1 cellular context compared by ENCODE assay signal in the genomic region with DNA sequence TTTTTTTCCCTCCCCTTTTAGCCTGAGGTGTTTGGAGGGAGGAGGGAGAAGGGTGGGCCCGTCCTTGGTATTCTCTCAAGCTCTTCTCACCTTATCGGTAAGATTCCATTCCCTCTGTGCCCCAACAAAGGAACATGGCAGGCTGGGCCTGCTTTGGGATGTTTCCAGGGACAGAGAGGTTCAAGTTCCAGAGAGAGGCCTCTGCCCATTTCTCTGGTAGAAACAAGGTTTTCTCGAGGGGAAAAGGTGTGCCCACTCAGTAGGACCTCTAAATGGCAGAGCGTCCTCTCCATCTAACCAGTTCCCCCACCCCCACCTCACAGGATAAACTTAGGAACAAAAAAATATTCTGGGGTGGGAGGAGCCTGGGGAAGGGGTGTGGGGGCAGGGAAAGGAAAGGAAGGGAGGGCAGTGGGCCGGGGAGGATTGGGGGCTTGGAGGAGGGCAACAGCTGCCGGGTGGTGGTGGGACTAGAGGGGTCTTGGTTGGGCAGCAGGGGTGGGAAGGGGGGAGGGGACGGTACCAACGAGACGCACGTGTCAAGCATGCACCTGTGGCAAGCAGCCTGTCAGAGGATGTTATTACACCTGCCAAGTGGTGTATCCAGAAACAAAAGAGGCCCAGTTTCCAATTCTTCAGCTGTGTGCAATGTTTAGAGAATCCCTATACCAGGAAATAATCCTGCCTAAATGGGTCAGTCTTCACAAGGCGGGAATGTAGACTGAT.
TF ChIP-seq lines count a peak whose summit lies in the region.

No MANE protein-coding gene starts in this region.

TF ChIP-seq in H1, 55 proteins besides CTCF, POLR2A, EP300 and RAD21:
- TF ChIP-seq SAP30 (IDR thresholded peaks at IDR 0.05; ENCODE audit: insufficient read depth, insufficient replicate concordance, low read length) (peak; percentile 75), ASH2L (IDR thresholded peaks at IDR 0.05; ENCODE audit: low read length) (peak; percentile 70), POLR2AphosphoS5 (IDR thresholded peaks at IDR 0.05; ENCODE audit: low read depth, low read length) (peak; percentile 78), CHD2 (IDR thresholded peaks at IDR 0.05; ENCODE audit: low read length) (no peak), SP1 (IDR thresholded peaks at IDR 0.05; ENCODE audit: low read depth, low read length) (no peak), TCF12 (IDR thresholded peaks at IDR 0.05; ENCODE audit: low read depth, low read length) (peak; percentile 81; the same call in 1 of the 2 replicates), PHF8 (conservative IDR thresholded peaks at IDR 0.05; ENCODE audit: low read depth, low read length) (0 out of 2 replicates have a peak, but pooled peaks have one; percentile 56), TBP (IDR thresholded peaks at IDR 0.05; ENCODE audit: low read depth, low read length) (peak; percentile 58), GTF2F1 (IDR thresholded peaks at IDR 0.05; ENCODE audit: borderline replicate concordance, low read depth, low read length) (no peak), HDAC2 (IDR thresholded peaks at IDR 0.05; ENCODE audit: borderline replicate concordance in 1 of 2, low read depth in 2 of 2, low read length in 2 of 2) (peak in 1 of 2 experiments; percentile 51; a peak in 2 of 4 replicates), HDAC6 (IDR thresholded peaks at IDR 0.05; ENCODE audit: low read depth, low read length) (no peak), SIN3A (conservative IDR thresholded peaks at IDR 0.05 in 1 of 2, IDR thresholded peaks at IDR 0.05 in 1 of 2; ENCODE audit: low read depth in 1 of 2, low read length in 2 of 2) (peak; percentile 93 to 95; a peak in 3 of 4 replicates), CHD1 (IDR thresholded peaks at IDR 0.05; ENCODE audit: low read depth, low read length) (0 out of 2 replicates have a peak, but pooled peaks have one; percentile 10), TAF1 (IDR thresholded peaks at IDR 0.05; ENCODE audit: low read depth, low read length) (peak; percentile 78), TAF7 (optimal IDR thresholded peaks at IDR 0.05; ENCODE audit: borderline replicate concordance, low read depth, low read length) (peak; percentile 87)
- TF ChIP-seq, protein P1, sequence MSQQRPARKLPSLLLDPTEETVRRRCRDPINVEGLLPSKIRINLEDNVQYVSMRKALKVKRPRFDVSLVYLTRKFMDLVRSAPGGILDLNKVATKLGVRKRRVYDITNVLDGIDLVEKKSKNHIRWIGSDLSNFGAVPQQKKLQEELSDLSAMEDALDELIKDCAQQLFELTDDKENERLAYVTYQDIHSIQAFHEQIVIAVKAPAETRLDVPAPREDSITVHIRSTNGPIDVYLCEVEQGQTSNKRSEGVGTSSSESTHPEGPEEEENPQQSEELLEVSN (IDR thresholded peaks at IDR 0.05), result peak; percentile 29; the same call in 1 of the 2 replicates
- TF ChIP-seq, protein P2, sequence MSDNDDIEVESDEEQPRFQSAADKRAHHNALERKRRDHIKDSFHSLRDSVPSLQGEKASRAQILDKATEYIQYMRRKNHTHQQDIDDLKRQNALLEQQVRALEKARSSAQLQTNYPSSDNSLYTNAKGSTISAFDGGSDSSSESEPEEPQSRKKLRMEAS (IDR thresholded peaks at IDR 0.05), result peak; percentile 96
